Comparison of ENCODE assay signal across 1 cellular context in the genomic region with DNA sequence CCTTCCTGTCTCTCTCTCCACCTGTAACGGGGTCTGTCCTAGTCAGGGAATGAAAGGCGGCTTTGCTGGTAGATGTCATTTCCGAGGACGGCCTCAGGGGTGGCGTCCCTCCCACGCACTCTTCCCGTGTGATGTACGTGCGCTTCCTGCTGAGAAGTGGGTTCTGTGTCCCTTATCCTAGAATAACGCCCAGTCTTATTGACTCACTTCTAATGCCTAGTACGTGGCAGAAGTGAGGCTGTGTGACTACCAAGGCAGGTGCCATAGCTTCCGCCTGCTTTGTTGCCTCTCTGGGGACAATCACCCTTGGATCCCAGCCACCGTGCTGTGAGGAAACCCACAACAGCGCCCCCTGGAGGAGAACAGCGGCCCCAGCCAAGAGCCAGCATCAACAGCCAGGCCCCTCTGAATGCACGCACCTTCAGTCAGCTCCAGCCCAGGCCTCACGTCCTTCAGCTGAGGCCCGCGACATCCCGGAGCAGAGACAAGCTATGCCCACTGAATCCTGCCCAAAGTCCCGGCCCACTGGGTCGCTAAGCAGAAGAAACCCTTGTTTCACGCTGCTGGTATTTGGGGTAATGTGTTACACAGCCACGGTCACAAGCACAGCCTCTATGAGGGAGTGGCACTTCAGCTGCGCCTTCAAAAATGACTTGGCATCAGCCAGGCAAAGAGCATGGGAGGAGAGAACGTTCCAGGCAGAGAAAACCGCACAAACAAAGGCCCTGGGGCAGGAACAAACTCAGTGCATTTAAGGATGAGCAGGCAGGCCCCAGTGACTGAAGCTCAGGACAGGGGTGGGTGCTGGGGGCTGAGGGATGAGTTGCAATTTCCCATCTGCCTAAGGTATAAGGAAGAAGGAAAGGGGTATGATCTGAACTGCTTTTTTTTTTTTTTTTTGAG.
TF ChIP-seq lines count a peak whose summit lies in the region.

No MANE protein-coding gene starts in this region.

TF ChIP-seq in K562, 482 proteins besides CTCF, POLR2A, EP300 and RAD21 (continued from another document and continues in another):
- TF ChIP-seq, protein P1, sequence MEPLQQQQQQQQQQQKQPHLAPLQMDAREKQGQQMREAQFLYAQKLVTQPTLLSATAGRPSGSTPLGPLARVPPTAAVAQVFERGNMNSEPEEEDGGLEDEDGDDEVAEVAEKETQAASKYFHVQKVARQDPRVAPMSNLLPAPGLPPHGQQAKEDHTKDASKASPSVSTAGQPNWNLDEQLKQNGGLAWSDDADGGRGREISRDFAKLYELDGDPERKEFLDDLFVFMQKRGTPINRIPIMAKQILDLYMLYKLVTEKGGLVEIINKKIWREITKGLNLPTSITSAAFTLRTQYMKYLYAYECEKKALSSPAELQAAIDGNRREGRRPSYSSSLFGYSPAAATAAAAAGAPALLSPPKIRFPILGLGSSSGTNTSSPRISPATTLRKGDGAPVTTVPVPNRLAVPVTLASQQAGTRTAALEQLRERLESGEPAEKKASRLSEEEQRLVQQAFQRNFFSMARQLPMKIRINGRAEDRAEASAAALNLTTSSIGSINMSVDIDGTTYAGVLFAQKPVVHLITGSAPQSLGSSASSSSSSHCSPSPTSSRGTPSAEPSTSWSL (CRISPR knock-in tag; IDR thresholded peaks at IDR 0.05; ENCODE audit: borderline replicate concordance), result no peak
- TF ChIP-seq SOX6 (IDR thresholded peaks at IDR 0.05), result no peak
- no peak for TF ChIP-seq GATAD2B (IDR thresholded peaks at IDR 0.05; ENCODE audit: borderline replicate concordance)
- peak; percentile 48 for TF ChIP-seq MGA (IDR thresholded peaks at IDR 0.05)
- no peak for TF ChIP-seq ZNF197 (CRISPR knock-in tag; IDR thresholded peaks at IDR 0.05; ENCODE audit: low read depth)
- no peak for TF ChIP-seq RBM34 (IDR thresholded peaks at IDR 0.05; ENCODE audit: borderline replicate concordance, insufficient read depth, low read length)
- TF ChIP-seq POLR2AphosphoS5 (IDR thresholded peaks at IDR 0.05; ENCODE audit: control insufficient read depth, insufficient read depth, low read depth, low read length), result no peak
- TF ChIP-seq NCOA1 (IDR thresholded peaks at IDR 0.05; ENCODE audit: low read depth), result no peak
- TF ChIP-seq MXI1 (IDR thresholded peaks at IDR 0.05; ENCODE audit: low read depth, low read length), result no peak
- TF ChIP-seq, protein P2, sequence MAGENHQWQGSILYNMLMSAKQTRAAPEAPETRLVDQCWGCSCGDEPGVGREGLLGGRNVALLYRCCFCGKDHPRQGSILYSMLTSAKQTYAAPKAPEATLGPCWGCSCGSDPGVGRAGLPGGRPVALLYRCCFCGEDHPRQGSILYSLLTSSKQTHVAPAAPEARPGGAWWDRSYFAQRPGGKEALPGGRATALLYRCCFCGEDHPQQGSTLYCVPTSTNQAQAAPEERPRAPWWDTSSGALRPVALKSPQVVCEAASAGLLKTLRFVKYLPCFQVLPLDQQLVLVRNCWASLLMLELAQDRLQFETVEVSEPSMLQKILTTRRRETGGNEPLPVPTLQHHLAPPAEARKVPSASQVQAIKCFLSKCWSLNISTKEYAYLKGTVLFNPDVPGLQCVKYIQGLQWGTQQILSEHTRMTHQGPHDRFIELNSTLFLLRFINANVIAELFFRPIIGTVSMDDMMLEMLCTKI (IDR thresholded peaks at IDR 0.05; ENCODE audit: partially characterized antibody), result no peak
- TF ChIP-seq, protein P3, sequence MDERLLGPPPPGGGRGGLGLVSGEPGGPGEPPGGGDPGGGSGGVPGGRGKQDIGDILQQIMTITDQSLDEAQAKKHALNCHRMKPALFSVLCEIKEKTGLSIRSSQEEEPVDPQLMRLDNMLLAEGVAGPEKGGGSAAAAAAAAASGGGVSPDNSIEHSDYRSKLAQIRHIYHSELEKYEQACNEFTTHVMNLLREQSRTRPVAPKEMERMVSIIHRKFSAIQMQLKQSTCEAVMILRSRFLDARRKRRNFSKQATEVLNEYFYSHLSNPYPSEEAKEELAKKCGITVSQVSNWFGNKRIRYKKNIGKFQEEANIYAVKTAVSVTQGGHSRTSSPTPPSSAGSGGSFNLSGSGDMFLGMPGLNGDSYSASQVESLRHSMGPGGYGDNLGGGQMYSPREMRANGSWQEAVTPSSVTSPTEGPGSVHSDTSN (CRISPR knock-in tag; IDR thresholded peaks at IDR 0.05; ENCODE audit: low read depth), result no peak
- TF ChIP-seq, protein P3 (tag; conservative IDR thresholded peaks at IDR 0.05; ENCODE audit: low read depth), result no peak
- no peak for TF ChIP-seq PHB2 (IDR thresholded peaks at IDR 0.05; ENCODE audit: low read depth)
- no peak for TF ChIP-seq KHSRP (IDR thresholded peaks at IDR 0.05)
- no peak for TF ChIP-seq ZNF707 (CRISPR knock-in tag; conservative IDR thresholded peaks at IDR 0.05)
- TF ChIP-seq ZNF134 (CRISPR knock-in tag; conservative IDR thresholded peaks at IDR 0.05), result no peak
- TF ChIP-seq, protein P4, sequence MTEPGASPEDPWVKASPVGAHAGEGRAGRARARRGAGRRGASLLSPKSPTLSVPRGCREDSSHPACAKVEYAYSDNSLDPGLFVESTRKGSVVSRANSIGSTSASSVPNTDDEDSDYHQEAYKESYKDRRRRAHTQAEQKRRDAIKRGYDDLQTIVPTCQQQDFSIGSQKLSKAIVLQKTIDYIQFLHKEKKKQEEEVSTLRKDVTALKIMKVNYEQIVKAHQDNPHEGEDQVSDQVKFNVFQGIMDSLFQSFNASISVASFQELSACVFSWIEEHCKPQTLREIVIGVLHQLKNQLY (CRISPR knock-in tag; conservative IDR thresholded peaks at IDR 0.05), result no peak
- TF ChIP-seq IRF1 (CRISPR knock-in tag; IDR thresholded peaks at IDR 0.05; ENCODE audit: borderline replicate concordance), result no peak
- no peak for TF ChIP-seq STAG1 (CRISPR knock-in tag; IDR thresholded peaks at IDR 0.05; ENCODE audit: borderline replicate concordance)
- no peak for TF ChIP-seq HCFC1 (IDR thresholded peaks at IDR 0.05; ENCODE audit: low read depth, low read length)
- TF ChIP-seq, protein P5, sequence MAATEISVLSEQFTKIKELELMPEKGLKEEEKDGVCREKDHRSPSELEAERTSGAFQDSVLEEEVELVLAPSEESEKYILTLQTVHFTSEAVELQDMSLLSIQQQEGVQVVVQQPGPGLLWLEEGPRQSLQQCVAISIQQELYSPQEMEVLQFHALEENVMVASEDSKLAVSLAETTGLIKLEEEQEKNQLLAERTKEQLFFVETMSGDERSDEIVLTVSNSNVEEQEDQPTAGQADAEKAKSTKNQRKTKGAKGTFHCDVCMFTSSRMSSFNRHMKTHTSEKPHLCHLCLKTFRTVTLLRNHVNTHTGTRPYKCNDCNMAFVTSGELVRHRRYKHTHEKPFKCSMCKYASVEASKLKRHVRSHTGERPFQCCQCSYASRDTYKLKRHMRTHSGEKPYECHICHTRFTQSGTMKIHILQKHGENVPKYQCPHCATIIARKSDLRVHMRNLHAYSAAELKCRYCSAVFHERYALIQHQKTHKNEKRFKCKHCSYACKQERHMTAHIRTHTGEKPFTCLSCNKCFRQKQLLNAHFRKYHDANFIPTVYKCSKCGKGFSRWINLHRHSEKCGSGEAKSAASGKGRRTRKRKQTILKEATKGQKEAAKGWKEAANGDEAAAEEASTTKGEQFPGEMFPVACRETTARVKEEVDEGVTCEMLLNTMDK (IDR thresholded peaks at IDR 0.05; ENCODE audit: borderline replicate concordance, insufficient read depth, low read depth, low read length, poor library complexity, severe bottlenecking), result peak; percentile 82
- TF ChIP-seq DMBX1 (CRISPR knock-in tag; IDR thresholded peaks at IDR 0.05; ENCODE audit: borderline replicate concordance), result no peak
- no peak for TF ChIP-seq ZZZ3 (IDR thresholded peaks at IDR 0.05)
- TF ChIP-seq, protein P6, sequence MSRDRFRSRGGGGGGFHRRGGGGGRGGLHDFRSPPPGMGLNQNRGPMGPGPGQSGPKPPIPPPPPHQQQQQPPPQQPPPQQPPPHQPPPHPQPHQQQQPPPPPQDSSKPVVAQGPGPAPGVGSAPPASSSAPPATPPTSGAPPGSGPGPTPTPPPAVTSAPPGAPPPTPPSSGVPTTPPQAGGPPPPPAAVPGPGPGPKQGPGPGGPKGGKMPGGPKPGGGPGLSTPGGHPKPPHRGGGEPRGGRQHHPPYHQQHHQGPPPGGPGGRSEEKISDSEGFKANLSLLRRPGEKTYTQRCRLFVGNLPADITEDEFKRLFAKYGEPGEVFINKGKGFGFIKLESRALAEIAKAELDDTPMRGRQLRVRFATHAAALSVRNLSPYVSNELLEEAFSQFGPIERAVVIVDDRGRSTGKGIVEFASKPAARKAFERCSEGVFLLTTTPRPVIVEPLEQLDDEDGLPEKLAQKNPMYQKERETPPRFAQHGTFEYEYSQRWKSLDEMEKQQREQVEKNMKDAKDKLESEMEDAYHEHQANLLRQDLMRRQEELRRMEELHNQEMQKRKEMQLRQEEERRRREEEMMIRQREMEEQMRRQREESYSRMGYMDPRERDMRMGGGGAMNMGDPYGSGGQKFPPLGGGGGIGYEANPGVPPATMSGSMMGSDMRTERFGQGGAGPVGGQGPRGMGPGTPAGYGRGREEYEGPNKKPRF (IDR thresholded peaks at IDR 0.05; ENCODE audit: low read depth, low read length), result no peak
- 0 out of 2 replicates have a peak, but pooled peaks have one; percentile 3 for TF ChIP-seq CREM (IDR thresholded peaks at IDR 0.05; ENCODE audit: low read depth)
- TF ChIP-seq DIDO1 (tag; IDR thresholded peaks at IDR 0.05; ENCODE audit: low read depth), result 0 out of 2 replicates have a peak, but pooled peaks have one; percentile 35
- TF ChIP-seq NFXL1 (CRISPR knock-in tag; IDR thresholded peaks at IDR 0.05), result no peak
